ENCODE assay signal across 9 cellular contexts in the genomic region with DNA sequence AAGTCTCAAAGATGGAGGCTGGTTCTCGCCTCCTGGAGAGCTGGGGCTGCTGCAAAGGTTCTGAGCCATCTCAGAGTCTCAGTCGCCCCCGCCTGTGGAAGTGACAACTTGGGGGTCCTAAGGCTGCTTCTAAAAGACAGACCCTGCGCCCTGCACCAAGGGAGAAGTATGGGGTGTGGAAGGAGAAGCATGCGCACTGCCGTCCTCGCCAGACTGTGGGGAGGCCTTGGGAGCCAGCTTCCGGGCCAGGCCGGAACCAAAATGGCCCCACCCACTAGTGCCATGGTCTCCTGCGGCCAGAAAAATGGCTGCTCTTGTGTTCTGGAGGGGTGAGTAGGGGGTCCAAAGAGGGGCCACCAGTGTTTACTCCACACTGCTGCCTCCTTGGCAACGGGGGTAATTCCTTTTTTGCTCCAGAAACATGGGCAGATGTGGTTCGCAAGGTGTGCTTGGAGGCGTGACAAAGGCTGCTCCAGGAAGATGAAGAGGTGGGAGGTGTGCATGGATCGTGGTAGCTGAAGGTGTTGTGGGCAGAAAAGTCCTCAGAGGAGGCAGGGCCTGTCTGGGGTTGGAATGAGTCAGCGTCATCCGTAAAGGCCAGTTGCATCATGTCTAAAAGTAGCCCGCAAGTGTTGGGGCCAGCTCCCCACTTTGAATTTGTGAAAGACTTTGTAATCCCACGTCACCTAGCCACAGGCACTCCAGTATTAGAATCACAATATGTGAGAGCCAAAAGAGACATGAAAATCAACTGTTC.
A peak's percentile ranks its signal among the peaks of the same experiment; 100 is the strongest.
DNase-seq lines count a peak whose midpoint lies in the region; ATAC-seq lines count a peak whose summit lies in the region.
"Had no signal": no experiment of that assay in that cellular context is flagged by ENCODE, and none has a peak within 500 bp of the region (broad histone marks: within the 10 kb centered on the region; RNA-seq: fewer than 3 reads in every experiment).

No MANE protein-coding gene starts in this region.

- POLR2A ChIA-PET in activated CD4-positive, alpha-beta T cell treated with anti-CD3 and anti-CD28 coated beads for 36 hours (lab: Charles Lee): no interaction called here
- POLR2A ChIA-PET in activated CD4-positive, alpha-beta memory T cell treated with anti-CD3 and anti-CD28 coated beads for 36 hours (lab: Charles Lee): no interaction called here

- intact Hi-C loops in activated CD4-positive, alpha-beta T cell treated with anti-CD3 and anti-CD28 coated beads for 36 hours (cut with DNase I, micrococcal nuclease): loop anchor here (10.0 kb wide), 2 partner anchors 171 to 389 kb away; no protein-coding TSS in a partner anchor
- intact Hi-C loops in activated CD4-positive, alpha-beta memory T cell treated with anti-CD3 and anti-CD28 coated beads for 36 hours (cut with micrococcal nuclease): loop anchor here (10.0 kb wide), 2 partner anchors 321 to 559 kb away; no protein-coding TSS in a partner anchor

- peaks cover 6% of the 10 kb centered on the region for H3K27me3 Mint-ChIP-seq in activated CD4-positive, alpha-beta T cell treated with anti-CD3 and anti-CD28 coated beads for 36 hours
- peaks cover 5% of the 10 kb centered on the region for H3K27me3 Mint-ChIP-seq in activated CD4-positive, alpha-beta memory T cell treated with anti-CD3 and anti-CD28 coated beads for 36 hours

- no peak overlapping the region for H3K4me3 Mint-ChIP-seq in activated CD4-positive, alpha-beta T cell treated with anti-CD3 and anti-CD28 coated beads for 36 hours
- no peak overlapping the region for H3K4me3 Mint-ChIP-seq in activated CD4-positive, alpha-beta memory T cell treated with anti-CD3 and anti-CD28 coated beads for 36 hours

- peaks cover 22% of the 10 kb centered on the region for H3K4me1 Mint-ChIP-seq in activated CD4-positive, alpha-beta T cell treated with anti-CD3 and anti-CD28 coated beads for 36 hours
- H3K4me1 Mint-ChIP-seq in activated CD4-positive, alpha-beta memory T cell treated with anti-CD3 and anti-CD28 coated beads for 36 hours (ENCODE audit: low read depth): peaks cover 22% of the 10 kb centered on the region

- H3K27ac Mint-ChIP-seq in activated CD4-positive, alpha-beta T cell treated with anti-CD3 and anti-CD28 coated beads for 36 hours: no peak overlapping the region
- H3K27ac Mint-ChIP-seq in activated CD4-positive, alpha-beta memory T cell treated with anti-CD3 and anti-CD28 coated beads for 36 hours: no peak overlapping the region

- no peaks in the 10 kb centered on the region for H3K36me3 Mint-ChIP-seq in activated CD4-positive, alpha-beta T cell treated with anti-CD3 and anti-CD28 coated beads for 36 hours (ENCODE audit: low read depth)
- H3K36me3 Mint-ChIP-seq in activated CD4-positive, alpha-beta memory T cell treated with anti-CD3 and anti-CD28 coated beads for 36 hours: no peaks in the 10 kb centered on the region

- ATAC-seq in activated CD4-positive, alpha-beta T cell treated with anti-CD3 and anti-CD28 coated beads for 36 hours: no peak
- ATAC-seq in GM19467 (IDR thresholded peaks at IDR 0.05; ENCODE audit: unreplicated experiment) (no peak), GM18868 (IDR thresholded peaks at IDR 0.05; ENCODE audit: unreplicated experiment) (no peak)

- no peaks in the 10 kb centered on the region for H3K9me3 Mint-ChIP-seq in activated CD4-positive, alpha-beta T cell treated with anti-CD3 and anti-CD28 coated beads for 36 hours (ENCODE audit: low read depth)
- no peaks in the 10 kb centered on the region for H3K9me3 Mint-ChIP-seq in activated CD4-positive, alpha-beta memory T cell treated with anti-CD3 and anti-CD28 coated beads for 36 hours

- CTCF ChIA-PET in activated CD4-positive, alpha-beta T cell treated with anti-CD3 and anti-CD28 coated beads for 36 hours (lab: Charles Lee): interaction anchor here (0.7 to 0.8 kb wide), 2 partner anchors 311 to 700 kb away, joined by 3 to 4 read pairs; no protein-coding TSS in a partner anchor
- CTCF ChIA-PET in activated CD4-positive, alpha-beta memory T cell treated with anti-CD3 and anti-CD28 coated beads for 36 hours (lab: Charles Lee): no interaction called here

- DNase-seq in activated CD4-positive, alpha-beta T cell treated with anti-CD3 and anti-CD28 coated beads for 36 hours: peak; percentile 34
- no peak for DNase-seq in activated CD4-positive, alpha-beta T cell treated with anti-CD3 and anti-CD28 coated beads for 4 hours
- DNase-seq in HK-2 (ENCODE audit: unreplicated experiment) (peak; percentile 46), activated gamma-delta T cell treated with Interleukin-2 at 50 U/mL for 16 hours (no peak)
- peak; percentile 34 for DNase-seq in activated CD4-positive, alpha-beta memory T cell treated with anti-CD3 and anti-CD28 coated beads for 36 hours
- peak; percentile 13 to 15 for DNase-seq in stimulated activated CD8-positive, alpha-beta memory T cell treated with anti-CD3 and anti-CD28 coated beads, Interleukin-15, amount 100 ng/mL, for 48 hours (ENCODE audit: low read depth in 2 of 2)
- DNase-seq: ACHN had no signal

Comparison
In these comparisons a context has a peak if more than half of its experiments do, and no peak if none do; other contexts are left out.
1. DNase-seq: peak in activated CD4-positive, alpha-beta T cell treated with anti-CD3 and anti-CD28 coated beads for 36 hours (single experiment), HK-2 (single experiment), activated CD4-positive, alpha-beta memory T cell treated with anti-CD3 and anti-CD28 coated beads for 36 hours (single experiment) and stimulated activated CD8-positive, alpha-beta memory T cell treated with anti-CD3 and anti-CD28 coated beads, Interleukin-15, amount 100 ng/mL, for 48 hours (2 of 2); none in activated CD4-positive, alpha-beta T cell treated with anti-CD3 and anti-CD28 coated beads for 4 hours (0 of 2) and activated gamma-delta T cell treated with Interleukin-2 at 50 U/mL for 16 hours (single experiment).